ENCODE assay signal across 1 cellular context in genomic region chr10:62885656-62886461, GRCh38.
TF ChIP-seq lines count a peak whose summit lies in the region.

No MANE protein-coding gene starts in this region.

TF ChIP-seq in HepG2, 621 proteins besides CTCF, POLR2A, EP300 and RAD21 (continued from another document):
- TF ChIP-seq ZNF652 (CRISPR knock-in tag; IDR thresholded peaks at IDR 0.05; ENCODE audit: borderline replicate concordance, low read depth): peak; percentile 67; the same call in 1 of the 2 replicates
